8 cellular contexts compared by ENCODE assay signal in genomic region chr2:86195055-86195807, GRCh38. TPM values are rescaled to one million over a fixed set of nuclear protein-coding genes. Genes with fewer than 3 reads are reported as not detected.
DNase-seq lines count a peak whose midpoint lies in the region; ATAC-seq and TF ChIP-seq lines count a peak whose summit lies in the region.

Gene IMMT, minus strand, starts transcription at chr2:86195462. Its CDS starts 80 bp downstream, at chr2:86195382.

- DNase-seq in CD1c-positive myeloid dendritic cell (ENCODE audit: extremely low spot score): peak; percentile 97
- DNase-seq in NCI-H82 treated with DMSO at 0.1 percent for 48 hours (lab: John Stamatoyannopoulos, UW; ENCODE audit: unreplicated experiment): peak; percentile 96
- DNase-seq in activated CD8-positive, alpha-beta T cell treated with anti-CD3 and anti-CD28 coated beads for 36 hours: peak; percentile 97
- DNase-seq in ecto neural progenitor cell (ENCODE audit: low spot score): peak; percentile 97
- peak; percentile 97 for DNase-seq in lower lobe of right lung
- peak; percentile 87 to 97 (median 95) for DNase-seq in stimulated activated CD4-positive, alpha-beta T cell treated with anti-CD3 and anti-CD28 coated beads, TNF-alpha, amount 100 ng/mL, for 24 hours (ENCODE audit: low read depth in 3 of 3)

- POLR2A ChIA-PET in activated CD8-positive, alpha-beta T cell treated with anti-CD3 and anti-CD28 coated beads for 36 hours (lab: Charles Lee): interaction anchor here (0.6 to 2.9 kb wide), 11 partner anchors 9 to 342 kb away, joined by 3 to 18 read pairs (median 4); partner anchors contain the start of genes KDM3A and PTCD3

- ATAC-seq in GM19438 (IDR thresholded peaks at IDR 0.05; ENCODE audit: low read depth, unreplicated experiment) (peak; percentile 88), HG03575 (IDR thresholded peaks at IDR 0.05; ENCODE audit: extremely low read depth, insufficient number of reproducible peaks, low FRiP score, unreplicated experiment) (peak; percentile 63), lower lobe of right lung (peak; percentile 97 to 98)
- peak; percentile 93 for ATAC-seq in activated CD8-positive, alpha-beta T cell treated with anti-CD3 and anti-CD28 coated beads for 36 hours

- H3K4me3 ChIP-seq in lower lobe of right lung: peak within 1 kb of the TSS; percentile 93

- no peaks in the 10 kb centered on the region for H3K27me3 ChIP-seq in lower lobe of right lung (ENCODE audit: low read depth)

- H3K4me1 ChIP-seq in lower lobe of right lung: peaks cover 44% of the 10 kb centered on the region

- no peak for TF ChIP-seq CTCF in activated CD8-positive, alpha-beta T cell treated with anti-CD3 and anti-CD28 coated beads for 36 hours (IDR thresholded peaks at IDR 0.05)
- no peak for TF ChIP-seq CTCF in lower lobe of right lung (IDR thresholded peaks at IDR 0.05)

- H3K9me3 Mint-ChIP-seq in activated CD8-positive, alpha-beta T cell treated with anti-CD3 and anti-CD28 coated beads for 36 hours: peaks cover 1% of the 10 kb centered on the region

- peak within 1 kb of the TSS; percentile 98 for H3K27ac ChIP-seq in lower lobe of right lung

- peak within 1 kb of the TSS; percentile 90 for H3K27ac Mint-ChIP-seq in activated CD8-positive, alpha-beta T cell treated with anti-CD3 and anti-CD28 coated beads for 36 hours

- no peaks in the 10 kb centered on the region for H3K9me3 ChIP-seq in lower lobe of right lung

- CTCF ChIA-PET in activated CD8-positive, alpha-beta T cell treated with anti-CD3 and anti-CD28 coated beads for 36 hours (lab: Charles Lee): interaction anchor here (0.8 to 1.5 kb wide), 4 partner anchors 26 to 368 kb away, joined by 3 to 4 read pairs (median 3); no protein-coding TSS in a partner anchor

- intact Hi-C loops in activated CD8-positive, alpha-beta T cell treated with anti-CD3 and anti-CD28 coated beads for 36 hours (cut with micrococcal nuclease): loop anchor here (5.0 kb wide), 1 partner anchor 247 kb away; the partner anchor contains the start of gene KDM3A
- intact Hi-C loops in lower lobe of right lung (cut with DNase I): no loop called here

- peaks cover 7% of the 10 kb centered on the region for H3K36me3 ChIP-seq in lower lobe of right lung

- peak within 1 kb of the TSS; percentile 93 for H3K4me3 Mint-ChIP-seq in activated CD8-positive, alpha-beta T cell treated with anti-CD3 and anti-CD28 coated beads for 36 hours

- peaks cover 25% of the 10 kb centered on the region for H3K36me3 Mint-ChIP-seq in activated CD8-positive, alpha-beta T cell treated with anti-CD3 and anti-CD28 coated beads for 36 hours (ENCODE audit: low read depth)

- H3K27me3 Mint-ChIP-seq in activated CD8-positive, alpha-beta T cell treated with anti-CD3 and anti-CD28 coated beads for 36 hours: no peaks in the 10 kb centered on the region

- peaks cover 32% of the 10 kb centered on the region for H3K4me1 Mint-ChIP-seq in activated CD8-positive, alpha-beta T cell treated with anti-CD3 and anti-CD28 coated beads for 36 hours (ENCODE audit: low read depth)

RNA-seq across cellular contexts. Expression of gene IMMT, which starts in this region (rescaled TPM):
- total RNA-seq in activated CD8-positive, alpha-beta T cell treated with anti-CD3 and anti-CD28 coated beads for 36 hours: 100 to 1,000 TPM; 143 to 144 TPM
- total RNA-seq in lower lobe of right lung: 58.0 TPM

Comparison
In these comparisons a context has a peak if more than half of its experiments do, and no peak if none do; other contexts are left out.
1. Peak in every context shown above with its lines: DNase-seq, ATAC-seq, H3K4me3 ChIP-seq and H3K27ac ChIP-seq.